In the genomic region with DNA sequence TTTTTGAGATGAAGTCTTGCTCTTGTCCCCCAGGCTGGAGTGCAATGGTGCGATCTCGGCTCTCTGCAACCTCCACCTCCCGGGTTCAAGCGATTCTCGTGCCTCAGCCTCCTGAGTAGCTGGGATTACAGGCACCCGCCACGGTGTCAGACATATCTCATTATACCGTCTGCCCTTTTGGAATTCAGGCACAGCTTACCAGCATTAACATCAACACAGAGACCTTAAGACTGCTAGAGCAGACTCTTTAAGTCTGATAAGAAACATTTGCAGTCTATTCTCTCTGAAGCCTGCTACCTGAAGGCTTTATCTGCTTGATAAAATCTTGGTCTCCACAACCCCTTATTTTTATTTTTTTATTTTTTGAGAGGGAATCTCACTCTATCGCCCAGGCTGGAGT, we compare ENCODE assay signal across 7 cellular contexts.
A peak's percentile ranks its signal among the peaks of the same experiment; 100 is the strongest.
DNase-seq lines count a peak whose midpoint lies in the region; ATAC-seq and TF ChIP-seq lines count a peak whose summit lies in the region.
"Not testable (repeated sequence)": the region's sequence is repeated elsewhere in the genome, so short reads cannot be mapped to it uniquely, and the experiment has no call there.

No MANE protein-coding gene starts in this region.

- H3K36me3 Mint-ChIP-seq in endodermal cell (ENCODE audit: low read depth); nephron (ENCODE audit: low read depth): not testable (repeated sequence)

- 69 to 71% methylated on average over 9 of the region's 9 CpGs for WGBS in endodermal cell (ENCODE audit: insufficient coverage in 1 of 2, insufficient read length in 1 of 2), 2 experiments
- 40% methylated on average over 9 of the region's 9 CpGs for WGBS in smooth muscle cell (ENCODE audit: low lambda C conversion rate)

- not testable (repeated sequence) for H3K9ac ChIP-seq in endodermal cell (ENCODE audit: extremely low read depth, low read length, poor library complexity, severe bottlenecking); smooth muscle cell (ENCODE audit: low read depth)

- H3K27ac ChIP-seq in VCaP (peak overlapping the region; percentile 97), smooth muscle cell (ENCODE audit: low read depth) (peak overlapping the region; percentile 57), thoracic aorta (peak overlapping the region; percentile 65 to 86), vagina (peak overlapping the region; percentile 61)
- H3K27ac ChIP-seq in endodermal cell (ENCODE audit: low read depth, low read length): not testable (repeated sequence)

- H3F3A ChIP-seq in smooth muscle cell (ENCODE audit: low read depth): not testable (repeated sequence)

- not testable (repeated sequence) for ATAC-seq in thoracic aorta (ENCODE audit: insufficient number of reproducible peaks, low FRiP score, low read depth)

- intact Hi-C loops in vagina (cut with DNase I): not testable (repeated sequence)

- H3K27ac Mint-ChIP-seq in endodermal cell: peak overlapping the region; percentile 91
- H3K27ac Mint-ChIP-seq in nephron: peak overlapping the region; percentile 74 to 98 (median 89)

- not testable (repeated sequence) for TF ChIP-seq POLR2A in vagina (IDR thresholded peaks at IDR 0.05)

- peaks cover 43% of the 10 kb centered on the region for H3K4me1 Mint-ChIP-seq in endodermal cell
- H3K4me1 Mint-ChIP-seq in nephron: peaks cover 42% of the 10 kb centered on the region

- not testable (repeated sequence) for H3K4me3 Mint-ChIP-seq in endodermal cell
- H3K4me3 Mint-ChIP-seq in nephron: peak overlapping the region in 1 of 3 experiments; percentile 29

- H3K9me3 ChIP-seq in endodermal cell (ENCODE audit: control insufficient read depth, low read length); smooth muscle cell (replicated peaks; ENCODE audit: low read depth); thoracic aorta; vagina: not testable (repeated sequence)

- not testable (repeated sequence) for H3K9me3 Mint-ChIP-seq in endodermal cell, nephron

- not testable (repeated sequence) for H3K36me3 ChIP-seq in endodermal cell (ENCODE audit: control insufficient read depth, insufficient read depth, low read length); smooth muscle cell (ENCODE audit: low read depth); thoracic aorta; vagina

- not testable (repeated sequence) for H3K27me3 Mint-ChIP-seq in endodermal cell (ENCODE audit: insufficient read depth); nephron (ENCODE audit: low read depth)

- peak overlapping the region; percentile 74 for H3K4me2 ChIP-seq in smooth muscle cell

- not testable (repeated sequence) for TF ChIP-seq CTCF in VCaP (conservative IDR thresholded peaks at IDR 0.05); endodermal cell (conservative IDR thresholded peaks at IDR 0.05); nephron (IDR thresholded peaks at IDR 0.05; ENCODE audit: unreplicated experiment in 3 of 3); smooth muscle cell (IDR thresholded peaks at IDR 0.05; ENCODE audit: borderline replicate concordance, insufficient read depth, poor library complexity, severe bottlenecking); thoracic aorta (IDR thresholded peaks at IDR 0.05); vagina (IDR thresholded peaks at IDR 0.05)

- H3K79me2 ChIP-seq in smooth muscle cell (ENCODE audit: low read depth): not testable (repeated sequence)

- not testable (repeated sequence) for H4K20me1 ChIP-seq in smooth muscle cell (ENCODE audit: low read depth)

- DNase-seq in endodermal cell (peak; percentile 47), islet precursor cell (peak; percentile 47)
- not testable (repeated sequence) for DNase-seq in smooth muscle cell (lab: John Stamatoyannopoulos, UW; ENCODE audit: unreplicated experiment); thoracic aorta (ENCODE audit: low spot score); vagina (ENCODE audit: extremely low spot score in 2 of 2)

- not testable (repeated sequence) for H3K4me3 ChIP-seq in endodermal cell (ENCODE audit: low read length); smooth muscle cell; thoracic aorta; vagina

- not testable (repeated sequence) for H3K27me3 ChIP-seq in endodermal cell (ENCODE audit: control insufficient read depth, insufficient read depth, low read length, poor library complexity, severe bottlenecking); smooth muscle cell (ENCODE audit: low read depth); thoracic aorta (replicated peaks; ENCODE audit: insufficient read depth); vagina

- peaks cover 22% of the 10 kb centered on the region for H3K4me1 ChIP-seq in endodermal cell (ENCODE audit: control insufficient read depth, insufficient read depth, low read length)
- H3K4me1 ChIP-seq in smooth muscle cell (ENCODE audit: low read depth): not testable (repeated sequence)
- peaks cover 22 to 61% of the 10 kb centered on the region in 2 donors for H3K4me1 ChIP-seq in thoracic aorta (ENCODE audit: control insufficient read depth in 1 of 2, low read depth in 2 of 2)
- H3K4me1 ChIP-seq in vagina: peaks cover 63% of the 10 kb centered on the region

- H2AFZ ChIP-seq in smooth muscle cell (ENCODE audit: low read depth): peak overlapping the region; percentile 85
